In the genomic region with DNA sequence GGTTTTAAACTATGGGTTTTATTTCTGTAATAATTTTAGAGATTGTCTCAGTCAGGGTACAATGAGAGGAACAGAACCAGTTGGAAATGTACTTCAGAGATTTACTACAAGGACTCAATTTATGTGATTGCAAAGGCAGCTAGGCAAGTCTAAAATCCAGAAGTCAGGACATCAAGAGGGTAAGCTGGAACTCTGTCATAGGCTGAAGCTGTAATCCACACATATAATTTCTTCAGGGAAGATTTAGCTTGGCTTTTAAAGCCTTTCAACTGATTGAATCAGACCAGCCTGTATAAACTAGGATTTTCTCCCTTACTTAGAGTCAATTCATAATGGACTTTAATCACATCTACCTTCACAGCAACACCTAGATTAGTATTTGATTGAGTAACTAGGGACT, we compare ENCODE assay signal across 26 cellular contexts. TPM values are rescaled to one million over a fixed set of nuclear protein-coding genes. Genes with fewer than 3 reads are reported as not detected.
DNase-seq lines count a peak whose midpoint lies in the region; ATAC-seq and TF ChIP-seq lines count a peak whose summit lies in the region.
"Had no signal": no experiment of that assay in that cellular context is flagged by ENCODE, and none has a peak within 500 bp of the region (broad histone marks: within the 10 kb centered on the region; RNA-seq: fewer than 3 reads in every experiment).

No MANE protein-coding gene starts in this region.

- TF ChIP-seq POLR2A in gastroesophageal sphincter (IDR thresholded peaks at IDR 0.05), result no peak

- H3K27me3 ChIP-seq in gastroesophageal sphincter, result no peaks in the 10 kb centered on the region
- H3K27me3 ChIP-seq: BLaER1 treated with 17β-estradiol and CSF1 and Interleukin-3, amounts not matched to agents 10 nM and 100 nM had no signal

- DNase-seq in NCI-H82 (lab: John Stamatoyannopoulos, UW) (peak; percentile 27), NCI-H82 treated with DMSO at 0.1 percent for 48 hours (lab: John Stamatoyannopoulos, UW; ENCODE audit: unreplicated experiment) (no peak), left lobe of liver (ENCODE audit: low spot score) (no peak)
- DNase-seq: AML-193; Caco-2; CD4-positive, alpha-beta T cell; CD8-positive, alpha-beta T cell; DMS 273 treated with DMSO at 0.1 percent for 48 hours; DMS153; DMS53; DMS79; DND-41; EL; GDM1 had no signal

- ATAC-seq in esophagus mucosa (peak; percentile 67), left lobe of liver (peak; percentile 37), gastroesophageal sphincter (no peak), HG03039 (IDR thresholded peaks at IDR 0.05; ENCODE audit: unreplicated experiment) (no peak)
- ATAC-seq: A549; CD8-positive, alpha-beta T cell; GM12878 had no signal

- H3K36me3 ChIP-seq in gastroesophageal sphincter, result no peaks in the 10 kb centered on the region
- H3K36me3 ChIP-seq: BLaER1 treated with 17β-estradiol and CSF1 and Interleukin-3, amounts not matched to agents 10 nM and 100 nM had no signal

- peaks cover 0 to 16% (median 0%) of the 10 kb centered on the region in 3 donors for H3K9me3 ChIP-seq in gastroesophageal sphincter
- H3K9me3 ChIP-seq: A549, Caco-2 had no signal

- no peak overlapping the region for H3K4me3 ChIP-seq in gastroesophageal sphincter
- H3K4me3 ChIP-seq: A549; BLaER1 treated with 17β-estradiol and CSF1 and Interleukin-3, amounts not matched to agents 10 nM and 100 nM; GM12878 had no signal

- TF ChIP-seq CTCF in gastroesophageal sphincter (IDR thresholded peaks at IDR 0.05), result no peak

- no peaks in the 10 kb centered on the region for H3K4me1 ChIP-seq in gastroesophageal sphincter
- H3K4me1 ChIP-seq: A549; BLaER1 treated with 17β-estradiol and CSF1 and Interleukin-3, amounts not matched to agents 10 nM and 100 nM; Caco-2 had no signal

- no peak overlapping the region for H3K27ac ChIP-seq in gastroesophageal sphincter
- H3K27ac ChIP-seq: 22Rv1; A549; BLaER1 treated with 17β-estradiol and CSF1 and Interleukin-3, amounts not matched to agents 10 nM and 100 nM; C4-2B had no signal

- TF ChIP-seq EP300 in gastroesophageal sphincter (IDR thresholded peaks at IDR 0.05), result no peak

RNA-seq across cellular contexts. Expression of a gene that starts 24.3 kb away (rescaled TPM):
- total RNA-seq in esophagus mucosa, result not detected
- total RNA-seq in left lobe of liver, result not detected
- total RNA-seq in gastroesophageal sphincter, result not detected
- total RNA-seq: A172; B cell; Caco-2; CD4-positive, alpha-beta T cell; CD8-positive, alpha-beta T cell; Daoy; G401; GM12878 had no signal

RNA-seq across cellular contexts. Expression of a gene that starts 28.2 kb away (rescaled TPM):
- total RNA-seq in esophagus mucosa, result 0.68 TPM
- not detected for total RNA-seq in left lobe of liver
- not detected for total RNA-seq in gastroesophageal sphincter
- total RNA-seq: A172; B cell; Caco-2; CD4-positive, alpha-beta T cell; CD8-positive, alpha-beta T cell; Daoy; G401; GM12878 had no signal

RNA-seq across cellular contexts. Expression of a gene that starts 38.5 kb away (rescaled TPM):
- total RNA-seq in esophagus mucosa (not detected), left lobe of liver (not detected), gastroesophageal sphincter (not detected)
- total RNA-seq: A172; B cell; Caco-2; CD4-positive, alpha-beta T cell; CD8-positive, alpha-beta T cell; G401; GM12878 had no signal

Comparison
In these comparisons a context has a peak if more than half of its experiments do, and no peak if none do; other contexts are left out.
1. ATAC-seq: peak in esophagus mucosa (single experiment) and left lobe of liver (single experiment); none in gastroesophageal sphincter (single experiment) and HG03039 (single experiment).